Comparison of ENCODE assay signal across 8 cellular contexts in the genomic region with DNA sequence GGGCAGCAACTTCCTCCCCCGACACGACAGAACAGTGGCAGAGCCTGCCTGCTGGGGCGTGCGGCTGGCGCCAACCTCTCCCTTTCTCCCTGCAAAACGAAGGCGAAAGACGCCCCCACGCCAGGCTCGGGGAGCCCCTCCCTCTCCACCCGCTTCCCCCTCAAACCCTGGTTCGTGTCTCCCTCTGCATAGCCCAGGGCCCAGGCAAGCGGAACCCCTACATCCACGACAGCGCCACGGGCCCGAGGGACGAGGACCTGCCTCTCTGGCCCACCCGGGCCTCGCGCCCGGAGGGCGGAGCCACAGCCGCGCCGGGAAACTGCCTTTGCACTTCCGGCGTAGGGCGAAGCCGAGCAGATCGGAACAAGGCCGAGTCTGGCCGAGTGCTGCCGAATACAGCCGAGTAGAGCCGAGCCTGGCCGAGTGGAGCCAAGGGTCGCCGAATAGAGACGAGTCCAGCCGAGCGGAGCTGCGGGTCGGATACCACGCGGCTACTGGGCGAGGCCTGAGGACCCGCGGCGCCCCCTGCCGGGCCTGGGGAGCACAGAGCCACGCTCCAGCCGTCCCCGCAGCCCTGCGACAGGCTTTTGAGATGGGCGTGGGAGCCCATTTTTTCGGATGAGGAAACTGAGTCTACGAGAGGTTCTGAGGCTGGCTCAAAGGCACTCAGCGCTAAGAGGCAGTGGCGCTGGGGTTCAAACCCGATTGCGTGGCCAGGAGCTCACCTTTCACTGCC. TPM values are rescaled to one million over a fixed set of nuclear protein-coding genes. Genes with fewer than 3 reads are reported as not detected.
DNase-seq lines count a peak whose midpoint lies in the region; ATAC-seq and TF ChIP-seq lines count a peak whose summit lies in the region.

No MANE protein-coding gene starts in this region.

- peak overlapping the region; percentile 91 to 98 (median 97) for H3K27ac Mint-ChIP-seq in CD4-positive, CD25-positive, alpha-beta regulatory T cell
- H3K27ac Mint-ChIP-seq in activated CD4-positive, alpha-beta memory T cell treated with anti-CD3 and anti-CD28 coated beads for 36 hours, result peak overlapping the region; percentile 96

- H3K4me1 ChIP-seq in CD4-positive, CD25-positive, alpha-beta regulatory T cell (ENCODE audit: control insufficient read depth, insufficient read depth, low read length, poor library complexity, severe bottlenecking), result peaks cover 42% of the 10 kb centered on the region
- peaks cover 27 to 31% of the 10 kb centered on the region in 2 donors for H3K4me1 ChIP-seq in duodenal mucosa (ENCODE audit: control insufficient read depth in 1 of 2, insufficient read depth in 2 of 2, low read length in 2 of 2)

- H3K36me3 ChIP-seq in CD4-positive, CD25-positive, alpha-beta regulatory T cell (ENCODE audit: control insufficient read depth, insufficient read depth, low read length), result no peaks in the 10 kb centered on the region
- no peaks in the 10 kb centered on the region for H3K36me3 ChIP-seq in duodenal mucosa (ENCODE audit: control insufficient read depth in 1 of 2, insufficient read depth in 2 of 2, low read length in 2 of 2)

- no peaks in the 10 kb centered on the region for H3K36me3 Mint-ChIP-seq in CD4-positive, CD25-positive, alpha-beta regulatory T cell
- H3K36me3 Mint-ChIP-seq in activated CD4-positive, alpha-beta memory T cell treated with anti-CD3 and anti-CD28 coated beads for 36 hours, result no peaks in the 10 kb centered on the region

- peak; percentile 98 to 99 (median 99) for DNase-seq in CD4-positive, CD25-positive, alpha-beta regulatory T cell
- DNase-seq in NCI-H774 (lab: John Stamatoyannopoulos, UW) (peak; percentile 82), lower leg skin (ENCODE audit: low spot score in 2 of 2) (peak; percentile 98 to 100)
- peak; percentile 100 for DNase-seq in activated CD4-positive, alpha-beta memory T cell treated with anti-CD3 and anti-CD28 coated beads for 36 hours
- peak; percentile 99 for DNase-seq in stimulated activated CD4-positive, alpha-beta T cell treated with anti-CD3 and anti-CD28 coated beads, Interleukin-4, amount 100 ng/mL, for 48 hours (ENCODE audit: low read depth in 2 of 2)

- no peaks in the 10 kb centered on the region for H3K27me3 ChIP-seq in CD4-positive, CD25-positive, alpha-beta regulatory T cell (ENCODE audit: control insufficient read depth, insufficient read depth, low read length)
- no peaks in the 10 kb centered on the region for H3K27me3 ChIP-seq in duodenal mucosa (ENCODE audit: control insufficient read depth in 1 of 2, insufficient read depth in 2 of 2, low read length in 2 of 2)

- TF ChIP-seq POLR2A in lower leg skin (IDR thresholded peaks at IDR 0.05), result peak in 1 of 2 donors; percentile 96

- POLR2A ChIA-PET in activated CD4-positive, alpha-beta memory T cell treated with anti-CD3 and anti-CD28 coated beads for 36 hours (lab: Charles Lee), result interaction anchor here (1.0 to 3.9 kb wide), 14 partner anchors 10 to 151 kb away, joined by 3 to 25 read pairs (median 6); a partner anchor contains a TSS

- no peaks in the 10 kb centered on the region for H3K9me3 Mint-ChIP-seq in CD4-positive, CD25-positive, alpha-beta regulatory T cell
- H3K9me3 Mint-ChIP-seq in activated CD4-positive, alpha-beta memory T cell treated with anti-CD3 and anti-CD28 coated beads for 36 hours, result no peaks in the 10 kb centered on the region

- peak overlapping the region; percentile 90 to 99 for H3K9ac ChIP-seq in duodenal mucosa (ENCODE audit: low read depth in 1 of 2, low read length in 2 of 2)

- intact Hi-C loops in activated CD4-positive, alpha-beta memory T cell treated with anti-CD3 and anti-CD28 coated beads for 36 hours (cut with micrococcal nuclease), result loop anchor here (1.0 to 10.0 kb wide), 11 partner anchors 20 to 417 kb away; no protein-coding TSS in a partner anchor
- intact Hi-C loops in lower leg skin (cut with DNase I; ENCODE audit: low total_unique reads), result loop anchor here (5.0 kb wide), 1 partner anchor 122 kb away; no protein-coding TSS in a partner anchor

- WGBS in lower leg skin, 2 donors, result 0 to 1% methylated on average over 33 to 51 of the region's 62 CpGs

- peaks cover 6 to 60% (median 21%) of the 10 kb centered on the region in 4 donors for H3K4me1 Mint-ChIP-seq in CD4-positive, CD25-positive, alpha-beta regulatory T cell
- H3K4me1 Mint-ChIP-seq in activated CD4-positive, alpha-beta memory T cell treated with anti-CD3 and anti-CD28 coated beads for 36 hours (ENCODE audit: low read depth), result peaks cover 44% of the 10 kb centered on the region

- CTCF ChIA-PET in activated CD4-positive, alpha-beta memory T cell treated with anti-CD3 and anti-CD28 coated beads for 36 hours (lab: Charles Lee), result interaction anchor here (0.6 to 5.6 kb wide), 57 partner anchors 9 to 961 kb away, joined by 3 to 79 read pairs (median 5); a partner anchor contains a TSS

- no peaks in the 10 kb centered on the region for H3K9me3 ChIP-seq in CD4-positive, CD25-positive, alpha-beta regulatory T cell (ENCODE audit: control insufficient read depth in 2 of 2, low read length in 2 of 2)
- no peaks in the 10 kb centered on the region for H3K9me3 ChIP-seq in duodenal mucosa (ENCODE audit: control insufficient read depth in 1 of 2, low read length in 2 of 2)

- peak overlapping the region; percentile 93 for H3K27ac ChIP-seq in CD4-positive, CD25-positive, alpha-beta regulatory T cell (ENCODE audit: insufficient read depth, low read length, poor library complexity, severe bottlenecking)
- H3K27ac ChIP-seq in duodenal mucosa (ENCODE audit: low read depth, low read length), result peak overlapping the region; percentile 82

- peaks cover 4% of the 10 kb centered on the region for H3K27me3 Mint-ChIP-seq in CD4-positive, CD25-positive, alpha-beta regulatory T cell
- H3K27me3 Mint-ChIP-seq in activated CD4-positive, alpha-beta memory T cell treated with anti-CD3 and anti-CD28 coated beads for 36 hours, result no peaks in the 10 kb centered on the region

- peak overlapping the region; percentile 85 to 97 (median 88) for H3K4me3 Mint-ChIP-seq in CD4-positive, CD25-positive, alpha-beta regulatory T cell
- peak overlapping the region; percentile 85 for H3K4me3 Mint-ChIP-seq in activated CD4-positive, alpha-beta memory T cell treated with anti-CD3 and anti-CD28 coated beads for 36 hours

- peak; percentile 95 to 98 for ATAC-seq in CD4-positive, CD25-positive, alpha-beta regulatory T cell (ENCODE audit: low read depth in 2 of 2)
- ATAC-seq in GM19397 (IDR thresholded peaks at IDR 0.05; ENCODE audit: unreplicated experiment) (peak; percentile 90), HG03571 (IDR thresholded peaks at IDR 0.05; ENCODE audit: unreplicated experiment) (peak; percentile 90)

- no peak for TF ChIP-seq CTCF in lower leg skin (IDR thresholded peaks at IDR 0.05)

- peak overlapping the region; percentile 48 for H3K4me3 ChIP-seq in CD4-positive, CD25-positive, alpha-beta regulatory T cell (ENCODE audit: low read depth, low read length)
- H3K4me3 ChIP-seq in duodenal mucosa (ENCODE audit: low read depth in 1 of 2, low read length in 2 of 2) (peak overlapping the region; percentile 74 to 86), lower leg skin (ENCODE audit: low read depth, poor library complexity, severe bottlenecking) (peak overlapping the region; percentile 51)

RNA-seq across cellular contexts. Expression of a gene that starts 11.2 kb away (rescaled TPM):
- 13.6 TPM for total RNA-seq in CD4-positive, CD25-positive, alpha-beta regulatory T cell
- polyA plus RNA-seq in CD4-positive, CD25-positive, alpha-beta regulatory T cell, result 1 to 10 TPM; 1.6 to 2.4 (median 2.1) TPM
- total RNA-seq in activated CD4-positive, alpha-beta memory T cell treated with anti-CD3 and anti-CD28 coated beads for 36 hours, result 10 to 100 TPM; 11.1 to 13.0 TPM
- 1 to 10 TPM in 3 of 4 donors, under 1 TPM in 1; 0.81 to 8.9 (median 2.1) TPM for total RNA-seq in lower leg skin

RNA-seq across cellular contexts. Expression of a gene that starts 13.0 kb away (rescaled TPM):
- 4.3 TPM for total RNA-seq in CD4-positive, CD25-positive, alpha-beta regulatory T cell
- polyA plus RNA-seq in CD4-positive, CD25-positive, alpha-beta regulatory T cell, result 1 to 10 TPM; 2.5 to 4.4 (median 3.6) TPM
- 1 to 10 TPM; 8.5 to 9.3 TPM for total RNA-seq in activated CD4-positive, alpha-beta memory T cell treated with anti-CD3 and anti-CD28 coated beads for 36 hours
- total RNA-seq in lower leg skin, result not detected

RNA-seq across cellular contexts. Expression of a gene that starts 44.8 kb away (rescaled TPM):
- 537 TPM for total RNA-seq in CD4-positive, CD25-positive, alpha-beta regulatory T cell
- 1,000 to 10,000 TPM in 2 of 4 donors, 100 to 1,000 TPM in 2; 861 to 1,162 (median 988) TPM for polyA plus RNA-seq in CD4-positive, CD25-positive, alpha-beta regulatory T cell
- total RNA-seq in activated CD4-positive, alpha-beta memory T cell treated with anti-CD3 and anti-CD28 coated beads for 36 hours, result 100 to 1,000 TPM; 714 to 727 TPM
- 1 to 10 TPM; 2.6 to 8.6 (median 6.7) TPM for total RNA-seq in lower leg skin

RNA-seq across cellular contexts. Expression of a gene that starts 49.6 kb away (rescaled TPM):
- total RNA-seq in CD4-positive, CD25-positive, alpha-beta regulatory T cell, result 197 TPM
- polyA plus RNA-seq in CD4-positive, CD25-positive, alpha-beta regulatory T cell, result 100 to 1,000 TPM; 160 to 189 (median 163) TPM
- 100 to 1,000 TPM; 306 to 310 TPM for total RNA-seq in activated CD4-positive, alpha-beta memory T cell treated with anti-CD3 and anti-CD28 coated beads for 36 hours
- total RNA-seq in lower leg skin, result 10 to 100 TPM in 1 of 4 donors, 1 to 10 TPM in 3; 6.1 to 15.9 (median 8.8) TPM

Comparison
In these comparisons a context has a peak if more than half of its experiments do, and no peak if none do; other contexts are left out.
1. Peak in every context shown above with its lines: DNase-seq, ATAC-seq, H3K4me3 ChIP-seq and H3K27ac ChIP-seq.
2. RNA of a gene that starts 44.8 kb away (total RNA-seq): 714 to 727 TPM in activated CD4-positive, alpha-beta memory T cell treated with anti-CD3 and anti-CD28 coated beads for 36 hours and 537 TPM in CD4-positive, CD25-positive, alpha-beta regulatory T cell (single experiment); 2.6 to 8.6 TPM in lower leg skin; every median in the first group is over 10 times any median in the second.